In genomic region chr17:50058296-50058945, GRCh38 we compare ENCODE assay signal across 10 cellular contexts. TPM values are rescaled to one million over a fixed set of nuclear protein-coding genes. Genes with fewer than 3 reads are reported as not detected.
DNase-seq lines count a peak whose midpoint lies in the region; ATAC-seq lines count a peak whose summit lies in the region.
"Had no signal": no experiment of that assay in that cellular context is flagged by ENCODE, and none has a peak within 500 bp of the region (broad histone marks: within the 10 kb centered on the region; RNA-seq: fewer than 3 reads in every experiment).

No MANE protein-coding gene starts in this region.

- DNase-seq in CD4-positive, alpha-beta memory T cell: peak in 1 of 5 donors; percentile 29
- DNase-seq in activated T-helper 1 cell treated with anti-CD3 and anti-CD28 coated beads, Interleukin-12 subunit alpha, Interleukin-12 subunit beta, Interleukin-2, Interleukin-4 antibody, amounts not matched to agents 30 ng/mL and 10 ng/mL and 1 ng/mL, durations not matched to agents 14 hours and 24 hours and 36 hours (ENCODE audit: low spot score): no peak
- DNase-seq in right cardiac atrium: peak in 1 of 3 donors; percentile 62
- DNase-seq in skeletal muscle cell (ENCODE audit: low read depth): no peak
- no peak for DNase-seq in SIG-M5 treated with dmso at 0.1 percent for 504 hours (lab: John Stamatoyannopoulos, UW; ENCODE audit: unreplicated experiment)
- no peak for DNase-seq in germinal center (ENCODE audit: low spot score)
- no peak for DNase-seq in ureter (ENCODE audit: low spot score)
- DNase-seq: activated CD8-positive, alpha-beta memory T cell treated with anti-CD3 and anti-CD28 coated beads for 24 hours had no signal

- peaks cover 10 to 41% (median 24%) of the 10 kb centered on the region in 4 donors for H3K4me1 Mint-ChIP-seq in CD4-positive, alpha-beta memory T cell
- peaks cover 35% of the 10 kb centered on the region for H3K4me1 Mint-ChIP-seq in activated T-helper 1 cell treated with anti-CD3 and anti-CD28 coated beads, Interleukin-12 subunit alpha, Interleukin-12 subunit beta, Interleukin-2, Interleukin-4 antibody, amounts not matched to agents 30 ng/mL and 10 ng/mL and 1 ng/mL, durations not matched to agents 14 hours and 24 hours and 36 hours (ENCODE audit: low read depth)

- peak overlapping the region in 1 of 7 donors; percentile 85 for H3K27ac Mint-ChIP-seq in CD4-positive, alpha-beta memory T cell
- no peak overlapping the region for H3K27ac Mint-ChIP-seq in activated T-helper 1 cell treated with anti-CD3 and anti-CD28 coated beads, Interleukin-12 subunit alpha, Interleukin-12 subunit beta, Interleukin-2, Interleukin-4 antibody, amounts not matched to agents 30 ng/mL and 10 ng/mL and 1 ng/mL, durations not matched to agents 14 hours and 24 hours and 36 hours
- H3K27ac Mint-ChIP-seq: progenitor cell of endocrine pancreas had no signal

- intact Hi-C loops in CD4-positive, alpha-beta memory T cell (cut with micrococcal nuclease): no loop called here
- intact Hi-C loops in activated T-helper 1 cell treated with anti-CD3 and anti-CD28 coated beads, Interleukin-12 subunit alpha, Interleukin-12 subunit beta, Interleukin-2, Interleukin-4 antibody, amounts not matched to agents 30 ng/mL and 10 ng/mL and 1 ng/mL, durations not matched to agents 14 hours and 24 hours and 36 hours (cut with micrococcal nuclease): no loop called here
- intact Hi-C loops in right cardiac atrium (cut with DNase I): no loop called here

- CTCF ChIA-PET in CD4-positive, alpha-beta memory T cell (lab: Charles Lee; ENCODE audit: partially characterized antibody): interaction anchor here (3.1 to 5.8 kb wide), 3 partner anchors 29 to 35 kb away, joined by 12 to 27 read pairs (median 26); partner anchors contain the start of gene PDK2

- WGBS in right cardiac atrium: 72% methylated on average over 10 of the region's 10 CpGs

- H3K4me3 Mint-ChIP-seq in CD4-positive, alpha-beta memory T cell: peak overlapping the region in 7 of 8 donors; percentile 40 to 77 (median 57)
- H3K4me3 Mint-ChIP-seq in activated T-helper 1 cell treated with anti-CD3 and anti-CD28 coated beads, Interleukin-12 subunit alpha, Interleukin-12 subunit beta, Interleukin-2, Interleukin-4 antibody, amounts not matched to agents 30 ng/mL and 10 ng/mL and 1 ng/mL, durations not matched to agents 14 hours and 24 hours and 36 hours: peak overlapping the region; percentile 56

- H3K36me3 Mint-ChIP-seq in CD4-positive, alpha-beta memory T cell: peaks cover 0 to 8% of the 10 kb centered on the region in 2 donors
- H3K36me3 Mint-ChIP-seq in activated T-helper 1 cell treated with anti-CD3 and anti-CD28 coated beads, Interleukin-12 subunit alpha, Interleukin-12 subunit beta, Interleukin-2, Interleukin-4 antibody, amounts not matched to agents 30 ng/mL and 10 ng/mL and 1 ng/mL, durations not matched to agents 14 hours and 24 hours and 36 hours (ENCODE audit: low read depth): peaks cover 2% of the 10 kb centered on the region

- H3K9me3 Mint-ChIP-seq in CD4-positive, alpha-beta memory T cell: no peaks in the 10 kb centered on the region
- H3K9me3 Mint-ChIP-seq in activated T-helper 1 cell treated with anti-CD3 and anti-CD28 coated beads, Interleukin-12 subunit alpha, Interleukin-12 subunit beta, Interleukin-2, Interleukin-4 antibody, amounts not matched to agents 30 ng/mL and 10 ng/mL and 1 ng/mL, durations not matched to agents 14 hours and 24 hours and 36 hours: no peaks in the 10 kb centered on the region

- no peaks in the 10 kb centered on the region for H3K27me3 ChIP-seq in CD4-positive, alpha-beta memory T cell (ENCODE audit: insufficient read depth, low read length)
- no peaks in the 10 kb centered on the region for H3K27me3 ChIP-seq in right cardiac atrium (ENCODE audit: control insufficient read depth, insufficient read depth)

- no peak overlapping the region for H3K4me3 ChIP-seq in CD4-positive, alpha-beta memory T cell (ENCODE audit: low read length in 2 of 2)
- H3K4me3 ChIP-seq in right cardiac atrium (ENCODE audit: low read length) (no peak overlapping the region), skeletal muscle cell (ENCODE audit: low read depth, low read length) (peak overlapping the region; percentile 2)

- no peaks in the 10 kb centered on the region for H3K27me3 Mint-ChIP-seq in CD4-positive, alpha-beta memory T cell
- H3K27me3 Mint-ChIP-seq in activated T-helper 1 cell treated with anti-CD3 and anti-CD28 coated beads, Interleukin-12 subunit alpha, Interleukin-12 subunit beta, Interleukin-2, Interleukin-4 antibody, amounts not matched to agents 30 ng/mL and 10 ng/mL and 1 ng/mL, durations not matched to agents 14 hours and 24 hours and 36 hours (ENCODE audit: insufficient read depth): no peaks in the 10 kb centered on the region

- H3K4me1 ChIP-seq in CD4-positive, alpha-beta memory T cell (ENCODE audit: insufficient read depth, low read length): peaks cover 12% of the 10 kb centered on the region
- peaks cover 26% of the 10 kb centered on the region for H3K4me1 ChIP-seq in right cardiac atrium (ENCODE audit: control insufficient read depth, insufficient read depth, low read length)

- no peaks in the 10 kb centered on the region for H3K9me3 ChIP-seq in CD4-positive, alpha-beta memory T cell (ENCODE audit: control insufficient read depth in 1 of 2, low read length in 2 of 2)
- H3K9me3 ChIP-seq in right cardiac atrium (ENCODE audit: control insufficient read depth, low read length): no peaks in the 10 kb centered on the region

- no peaks in the 10 kb centered on the region for H3K36me3 ChIP-seq in CD4-positive, alpha-beta memory T cell (ENCODE audit: insufficient read depth, low read length)

- ATAC-seq in right cardiac atrium: no peak
- no peak for ATAC-seq in HG02870 (IDR thresholded peaks at IDR 0.05; ENCODE audit: unreplicated experiment)

- POLR2A ChIA-PET in CD4-positive, alpha-beta memory T cell (lab: Charles Lee; ENCODE audit: partially characterized antibody): interaction anchor here (0.6 kb wide), 1 partner anchor 1280 kb away, joined by 3 read pairs; no protein-coding TSS in a partner anchor

- H3K27ac ChIP-seq in CD4-positive, alpha-beta memory T cell (ENCODE audit: low read depth, low read length): no peak overlapping the region
- peak overlapping the region; percentile 24 for H3K27ac ChIP-seq in right cardiac atrium (ENCODE audit: low read length)

RNA-seq across cellular contexts. Expression of gene ITGA3, which starts 2.5 kb away (rescaled TPM):
- total RNA-seq in CD4-positive, alpha-beta memory T cell: 10 to 100 TPM; 13.9 to 16.3 TPM
- 1 to 10 TPM; 1.6 to 4.8 TPM for polyA plus RNA-seq in CD4-positive, alpha-beta memory T cell
- total RNA-seq in activated T-helper 1 cell treated with anti-CD3 and anti-CD28 coated beads, Interleukin-12 subunit alpha, Interleukin-12 subunit beta, Interleukin-2, Interleukin-4 antibody, amounts not matched to agents 30 ng/mL and 10 ng/mL and 1 ng/mL, durations not matched to agents 14 hours and 24 hours and 36 hours: 18.0 and 20.6 TPM in 2 replicates
- 10 to 100 TPM; 22.9 to 32.9 (median 28.4) TPM for total RNA-seq in right cardiac atrium
- 21.5 TPM for polyA plus RNA-seq in right cardiac atrium
- 211 TPM for total RNA-seq in ureter

RNA-seq across cellular contexts. Expression of gene PDK2, which starts 36.7 kb away (rescaled TPM):
- total RNA-seq in CD4-positive, alpha-beta memory T cell: 10 to 100 TPM; 39.1 to 40.6 TPM
- 10 to 100 TPM; 34.5 to 36.5 TPM for polyA plus RNA-seq in CD4-positive, alpha-beta memory T cell
- 13.7 and 16.9 TPM in 2 replicates for total RNA-seq in activated T-helper 1 cell treated with anti-CD3 and anti-CD28 coated beads, Interleukin-12 subunit alpha, Interleukin-12 subunit beta, Interleukin-2, Interleukin-4 antibody, amounts not matched to agents 30 ng/mL and 10 ng/mL and 1 ng/mL, durations not matched to agents 14 hours and 24 hours and 36 hours
- 100 to 1,000 TPM; 167 to 219 (median 182) TPM for total RNA-seq in right cardiac atrium
- 149 TPM for polyA plus RNA-seq in right cardiac atrium
- total RNA-seq in ureter: 25.7 TPM
